1 cellular context compared by ENCODE assay signal in the genomic region with DNA sequence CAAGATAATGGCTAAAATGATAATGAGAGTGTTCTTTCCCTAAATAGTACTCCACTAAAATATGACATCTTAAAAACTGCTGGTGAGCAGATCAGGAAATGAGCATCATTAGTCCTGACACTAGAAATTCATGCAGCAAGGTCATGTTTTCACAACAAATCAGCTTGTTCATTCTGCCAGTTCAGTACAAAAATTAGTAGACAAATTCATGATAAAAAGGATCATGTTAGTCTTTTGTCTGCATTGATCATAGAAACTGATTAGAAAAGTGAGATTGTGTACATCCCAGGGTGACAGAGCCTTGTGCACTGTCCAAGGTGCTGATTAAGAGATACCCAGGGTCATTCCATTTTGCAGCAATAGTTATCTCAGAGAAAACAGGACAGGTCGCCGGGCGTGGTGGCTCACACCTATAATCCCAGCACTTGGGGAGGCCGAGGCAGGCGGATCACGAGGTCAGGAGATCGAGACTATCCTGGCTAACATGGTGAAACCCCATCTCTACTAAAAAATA.
TF ChIP-seq lines count a peak whose summit lies in the region.

No MANE protein-coding gene starts in this region.

TF ChIP-seq in HepG2, 621 proteins besides CTCF, POLR2A, EP300 and RAD21 (continued from another document):
- TF ChIP-seq EHMT2 (IDR thresholded peaks at IDR 0.05; ENCODE audit: borderline replicate concordance, low read depth, low read length) (peak; percentile 68), NCOA2 (CRISPR knock-in tag; IDR thresholded peaks at IDR 0.05) (no peak), TOE1 (CRISPR knock-in tag; IDR thresholded peaks at IDR 0.05) (no peak), MIER2 (CRISPR knock-in tag; IDR thresholded peaks at IDR 0.05) (peak; percentile 94)
- TF ChIP-seq, protein P1, sequence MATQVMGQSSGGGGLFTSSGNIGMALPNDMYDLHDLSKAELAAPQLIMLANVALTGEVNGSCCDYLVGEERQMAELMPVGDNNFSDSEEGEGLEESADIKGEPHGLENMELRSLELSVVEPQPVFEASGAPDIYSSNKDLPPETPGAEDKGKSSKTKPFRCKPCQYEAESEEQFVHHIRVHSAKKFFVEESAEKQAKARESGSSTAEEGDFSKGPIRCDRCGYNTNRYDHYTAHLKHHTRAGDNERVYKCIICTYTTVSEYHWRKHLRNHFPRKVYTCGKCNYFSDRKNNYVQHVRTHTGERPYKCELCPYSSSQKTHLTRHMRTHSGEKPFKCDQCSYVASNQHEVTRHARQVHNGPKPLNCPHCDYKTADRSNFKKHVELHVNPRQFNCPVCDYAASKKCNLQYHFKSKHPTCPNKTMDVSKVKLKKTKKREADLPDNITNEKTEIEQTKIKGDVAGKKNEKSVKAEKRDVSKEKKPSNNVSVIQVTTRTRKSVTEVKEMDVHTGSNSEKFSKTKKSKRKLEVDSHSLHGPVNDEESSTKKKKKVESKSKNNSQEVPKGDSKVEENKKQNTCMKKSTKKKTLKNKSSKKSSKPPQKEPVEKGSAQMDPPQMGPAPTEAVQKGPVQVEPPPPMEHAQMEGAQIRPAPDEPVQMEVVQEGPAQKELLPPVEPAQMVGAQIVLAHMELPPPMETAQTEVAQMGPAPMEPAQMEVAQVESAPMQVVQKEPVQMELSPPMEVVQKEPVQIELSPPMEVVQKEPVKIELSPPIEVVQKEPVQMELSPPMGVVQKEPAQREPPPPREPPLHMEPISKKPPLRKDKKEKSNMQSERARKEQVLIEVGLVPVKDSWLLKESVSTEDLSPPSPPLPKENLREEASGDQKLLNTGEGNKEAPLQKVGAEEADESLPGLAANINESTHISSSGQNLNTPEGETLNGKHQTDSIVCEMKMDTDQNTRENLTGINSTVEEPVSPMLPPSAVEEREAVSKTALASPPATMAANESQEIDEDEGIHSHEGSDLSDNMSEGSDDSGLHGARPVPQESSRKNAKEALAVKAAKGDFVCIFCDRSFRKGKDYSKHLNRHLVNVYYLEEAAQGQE (IDR thresholded peaks at IDR 0.05; ENCODE audit: borderline replicate concordance in 1 of 2, low read depth in 1 of 2, low read length in 2 of 2), result peak; percentile 57 to 94
